ENCODE assay signal across 8 cellular contexts in genomic region chr1:185045793-185046441, GRCh38. TPM values are rescaled to one million over a fixed set of nuclear protein-coding genes. Genes with fewer than 3 reads are reported as not detected.
DNase-seq lines count a peak whose midpoint lies in the region; ATAC-seq and TF ChIP-seq lines count a peak whose summit lies in the region.

No MANE protein-coding gene starts in this region.

- intact Hi-C loops in naive thymus-derived CD4-positive, alpha-beta T cell (cut with micrococcal nuclease), result loop anchor here (1.0 to 10.0 kb wide), 18 partner anchors 21 to 1574 kb away; partner anchors contain the start of genes IVNS1ABP (in 2 of the 2), ODR4 (in 2 of the 2), SMG7 (in 2 of the 2) and SWT1 (in 2 of the 2)
- intact Hi-C loops in tibial artery (cut with DNase I; ENCODE audit: low total_unique reads), result loop anchor here (10.0 kb wide), 1 partner anchor 109 kb away; the partner anchor contains the start of genes SWT1 and TRMT1L

- H3K9me3 Mint-ChIP-seq in activated CD4-positive, alpha-beta memory T cell treated with anti-CD3 and anti-CD28 coated beads, Interleukin-2, amount 10 ng/mL, durations not matched to agents 7 days and 5 days, result no peaks in the 10 kb centered on the region
- peaks cover 0 to 4% (median 0%) of the 10 kb centered on the region in 11 donors for H3K9me3 Mint-ChIP-seq in naive thymus-derived CD4-positive, alpha-beta T cell

- no peaks in the 10 kb centered on the region for H3K27me3 ChIP-seq in naive thymus-derived CD4-positive, alpha-beta T cell (ENCODE audit: control insufficient read depth in 2 of 2, insufficient read depth in 2 of 2, low read length in 2 of 2)
- H3K27me3 ChIP-seq in tibial artery, result no peaks in the 10 kb centered on the region

- ATAC-seq in esophagus mucosa, result peak; percentile 53
- ATAC-seq in naive thymus-derived CD4-positive, alpha-beta T cell, result peak; percentile 11

- peak overlapping the region; percentile 84 for H3K4me3 Mint-ChIP-seq in activated CD4-positive, alpha-beta memory T cell treated with anti-CD3 and anti-CD28 coated beads, Interleukin-2, amount 10 ng/mL, durations not matched to agents 7 days and 5 days
- peak overlapping the region; percentile 80 to 96 (median 92) for H3K4me3 Mint-ChIP-seq in naive thymus-derived CD4-positive, alpha-beta T cell

- no peak for TF ChIP-seq CTCF in tibial artery (IDR thresholded peaks at IDR 0.05)

- DNase-seq in NCI-H2171 treated with DMSO at 0.1 percent for 48 hours (lab: John Stamatoyannopoulos, UW), result peak; percentile 39
- DNase-seq in NCI-H2171 (lab: John Stamatoyannopoulos, UW), result no peak
- peak; percentile 71 for DNase-seq in HEK293T (ENCODE audit: extremely low spot score)
- peak; percentile 39 for DNase-seq in NCI-H1105 (lab: John Stamatoyannopoulos, UW)
- peak; percentile 33 for DNase-seq in activated CD4-positive, alpha-beta memory T cell treated with anti-CD3 and anti-CD28 coated beads, Interleukin-2, amount 10 ng/mL, durations not matched to agents 7 days and 5 days
- peak in 8 of 9 donors; percentile 9 to 58 (median 16) for DNase-seq in naive thymus-derived CD4-positive, alpha-beta T cell
- peak in 1 of 2 donors; percentile 26 for DNase-seq in tibial artery

- peak overlapping the region; percentile 74 for H3K4me3 ChIP-seq in naive thymus-derived CD4-positive, alpha-beta T cell (ENCODE audit: low read length)
- H3K4me3 ChIP-seq in tibial artery, result peak overlapping the region; percentile 86 to 87

- H3K27ac ChIP-seq in naive thymus-derived CD4-positive, alpha-beta T cell (ENCODE audit: low read depth, low read length), result peak overlapping the region; percentile 75
- H3K27ac ChIP-seq in tibial artery, result peak overlapping the region; percentile 89 to 92

- H3K4me1 Mint-ChIP-seq in activated CD4-positive, alpha-beta memory T cell treated with anti-CD3 and anti-CD28 coated beads, Interleukin-2, amount 10 ng/mL, durations not matched to agents 7 days and 5 days, result peaks cover 23% of the 10 kb centered on the region
- peaks cover 31 to 64% (median 51%) of the 10 kb centered on the region in 7 donors for H3K4me1 Mint-ChIP-seq in naive thymus-derived CD4-positive, alpha-beta T cell

- POLR2A ChIA-PET in HEK293T (lab: Yijun Ruan, JAX), result interaction anchor here (1.2 to 2.3 kb wide), 2 partner anchors 71 to 111 kb away, joined by 3 to 12 read pairs; partner anchors contain the start of genes SWT1 and TRMT1L
- POLR2A ChIA-PET in activated CD4-positive, alpha-beta memory T cell treated with anti-CD3 and anti-CD28 coated beads, Interleukin-2, amount 10 ng/mL, durations not matched to agents 7 days and 5 days (lab: Charles Lee), result interaction anchor here (0.8 to 1.9 kb wide), 10 partner anchors 11 to 635 kb away, joined by 3 to 9 read pairs (median 4); partner anchors contain the start of gene NIBAN1
- POLR2A ChIA-PET in naive thymus-derived CD4-positive, alpha-beta T cell (lab: Charles Lee), result interaction anchor here (0.7 to 1.8 kb wide), 6 partner anchors 102 to 635 kb away, joined by 3 to 8 read pairs (median 3); partner anchors contain the start of genes SWT1 and TRMT1L

- peaks cover 11 to 15% of the 10 kb centered on the region in 2 donors for H3K4me1 ChIP-seq in naive thymus-derived CD4-positive, alpha-beta T cell (ENCODE audit: control insufficient read depth in 2 of 2, insufficient read depth in 2 of 2, low read length in 2 of 2)
- H3K4me1 ChIP-seq in tibial artery, result peaks cover 0 to 16% (median 13%) of the 10 kb centered on the region in 4 donors

- peak overlapping the region; percentile 50 for H3K27ac Mint-ChIP-seq in activated CD4-positive, alpha-beta memory T cell treated with anti-CD3 and anti-CD28 coated beads, Interleukin-2, amount 10 ng/mL, durations not matched to agents 7 days and 5 days
- H3K27ac Mint-ChIP-seq in naive thymus-derived CD4-positive, alpha-beta T cell, result peak overlapping the region; percentile 69 to 95 (median 83)

- no peaks in the 10 kb centered on the region for H3K27me3 Mint-ChIP-seq in activated CD4-positive, alpha-beta memory T cell treated with anti-CD3 and anti-CD28 coated beads, Interleukin-2, amount 10 ng/mL, durations not matched to agents 7 days and 5 days
- H3K27me3 Mint-ChIP-seq in naive thymus-derived CD4-positive, alpha-beta T cell, result peaks cover 0 to 26% (median 0%) of the 10 kb centered on the region in 5 donors

- CTCF ChIA-PET in HEK293T (lab: Yijun Ruan, JAX), result interaction anchor here (2.2 kb wide), 1 partner anchor 124 kb away, joined by 9 read pairs; no protein-coding TSS in a partner anchor
- CTCF ChIA-PET in activated CD4-positive, alpha-beta memory T cell treated with anti-CD3 and anti-CD28 coated beads, Interleukin-2, amount 10 ng/mL, durations not matched to agents 7 days and 5 days (lab: Charles Lee), result interaction anchor here (0.6 to 2.5 kb wide), 7 partner anchors 12 to 1074 kb away, joined by 3 to 8 read pairs (median 4); no protein-coding TSS in a partner anchor
- CTCF ChIA-PET in naive thymus-derived CD4-positive, alpha-beta T cell (lab: Charles Lee), result interaction anchor here (0.6 to 0.7 kb wide), 4 partner anchors 16 to 221 kb away, joined by 3 to 4 read pairs (median 3); no protein-coding TSS in a partner anchor

- no peaks in the 10 kb centered on the region for H3K9me3 ChIP-seq in naive thymus-derived CD4-positive, alpha-beta T cell (ENCODE audit: control insufficient read depth in 2 of 3, low read length in 3 of 3)
- H3K9me3 ChIP-seq in tibial artery, result no peaks in the 10 kb centered on the region

- H3K36me3 ChIP-seq in naive thymus-derived CD4-positive, alpha-beta T cell (ENCODE audit: control insufficient read depth in 2 of 3, insufficient read depth in 3 of 3, low read length in 3 of 3), result peaks cover 0 to 7% (median 0%) of the 10 kb centered on the region in 3 experiments
- H3K36me3 ChIP-seq in tibial artery, result no peaks in the 10 kb centered on the region

- peaks cover 3% of the 10 kb centered on the region for H3K36me3 Mint-ChIP-seq in activated CD4-positive, alpha-beta memory T cell treated with anti-CD3 and anti-CD28 coated beads, Interleukin-2, amount 10 ng/mL, durations not matched to agents 7 days and 5 days (ENCODE audit: low read depth)
- H3K36me3 Mint-ChIP-seq in naive thymus-derived CD4-positive, alpha-beta T cell, result peaks cover 0 to 5% (median 0%) of the 10 kb centered on the region in 5 donors

TF ChIP-seq in HEK293T, 16 proteins besides CTCF, POLR2A, EP300 and RAD21:
- TF ChIP-seq NFRKB (IDR thresholded peaks at IDR 0.05), result no peak
- no peak for TF ChIP-seq ELF4 (IDR thresholded peaks at IDR 0.05)
- no peak for TF ChIP-seq FOXK2 (IDR thresholded peaks at IDR 0.05)
- TF ChIP-seq BHLHE40 (IDR thresholded peaks at IDR 0.05; ENCODE audit: borderline replicate concordance), result no peak
- no peak for TF ChIP-seq FOXM1 (IDR thresholded peaks at IDR 0.05; ENCODE audit: borderline replicate concordance)
- TF ChIP-seq SP1 (IDR thresholded peaks at IDR 0.05), result no peak
- no peak for TF ChIP-seq FOXA1 (IDR thresholded peaks at IDR 0.05)
- no peak for TF ChIP-seq CTBP1 (IDR thresholded peaks at IDR 0.05; ENCODE audit: borderline replicate concordance)
- TF ChIP-seq TARDBP (IDR thresholded peaks at IDR 0.05), result no peak
- no peak for TF ChIP-seq LEF1 (IDR thresholded peaks at IDR 0.05; ENCODE audit: borderline replicate concordance)
- no peak for TF ChIP-seq HDGF (IDR thresholded peaks at IDR 0.05; ENCODE audit: borderline replicate concordance)
- no peak for TF ChIP-seq ZNF384 (IDR thresholded peaks at IDR 0.05)
- TF ChIP-seq SUZ12 (IDR thresholded peaks at IDR 0.05), result no peak
- TF ChIP-seq PKNOX1 (IDR thresholded peaks at IDR 0.05), result no peak
- no peak; the same call in none of the 2 replicates for TF ChIP-seq L3MBTL2 (conservative IDR thresholded peaks at IDR 0.05)
- TF ChIP-seq ARNT (IDR thresholded peaks at IDR 0.05), result no peak

RNA-seq across cellular contexts. Expression of gene RNF2, which starts 0.6 kb away (rescaled TPM):
- 10 to 100 TPM; 19.7 to 20.0 TPM for total RNA-seq in activated CD4-positive, alpha-beta memory T cell treated with anti-CD3 and anti-CD28 coated beads, Interleukin-2, amount 10 ng/mL, durations not matched to agents 7 days and 5 days
- 12.6 TPM for total RNA-seq in esophagus mucosa
- 10 to 100 TPM; 14.9 to 27.7 (median 19.6) TPM for total RNA-seq in naive thymus-derived CD4-positive, alpha-beta T cell
- polyA plus RNA-seq in naive thymus-derived CD4-positive, alpha-beta T cell, result 10 to 100 TPM; 20.8 to 35.5 TPM
